8 cellular contexts compared by ENCODE assay signal in genomic region chr10:132539431-132539839, GRCh38. TPM values are rescaled to one million over a fixed set of nuclear protein-coding genes. Genes with fewer than 3 reads are reported as not detected.
A peak's percentile ranks its signal among the peaks of the same experiment; 100 is the strongest.
DNase-seq lines count a peak whose midpoint lies in the region; ATAC-seq and TF ChIP-seq lines count a peak whose summit lies in the region.

No MANE protein-coding gene starts in this region.

- H3K27ac ChIP-seq in gastrocnemius medialis = peak overlapping the region; percentile 86 to 93 (median 90)

- H3K27ac Mint-ChIP-seq in activated CD4-positive, alpha-beta T cell treated with anti-CD3 and anti-CD28 coated beads, Interleukin-2, amount 10 ng/mL, durations not matched to agents 7 days and 5 days = peak overlapping the region; percentile 84

- TF ChIP-seq CTCF in fibroblast of villous mesenchyme (IDR thresholded peaks at IDR 0.05; ENCODE audit: insufficient read depth, low read depth, low read length) (no peak), gastrocnemius medialis (IDR thresholded peaks at IDR 0.05 in 4 of 5, conservative IDR thresholded peaks at IDR 0.05 in 1 of 5) (no peak)

- H3K9me3 Mint-ChIP-seq in activated CD4-positive, alpha-beta T cell treated with anti-CD3 and anti-CD28 coated beads, Interleukin-2, amount 10 ng/mL, durations not matched to agents 7 days and 5 days = no peaks in the 10 kb centered on the region

- POLR2A ChIA-PET in activated CD4-positive, alpha-beta T cell treated with anti-CD3 and anti-CD28 coated beads, Interleukin-2, amount 10 ng/mL, durations not matched to agents 7 days and 5 days (lab: Charles Lee) = interaction anchor here (0.7 kb wide), 1 partner anchor 33 kb away, joined by 3 read pairs; no protein-coding TSS in a partner anchor

- peaks cover 61% of the 10 kb centered on the region in 2 donors for H3K4me1 ChIP-seq in gastrocnemius medialis

- CTCF ChIA-PET in activated CD4-positive, alpha-beta T cell treated with anti-CD3 and anti-CD28 coated beads, Interleukin-2, amount 10 ng/mL, durations not matched to agents 7 days and 5 days (lab: Charles Lee) = interaction anchor here (1.7 kb wide), 1 partner anchor 92 kb away, joined by 4 read pairs; no protein-coding TSS in a partner anchor

- H3K4me3 ChIP-seq in fibroblast of villous mesenchyme (ENCODE audit: low read depth, low read length) (peak overlapping the region; percentile 83), gastrocnemius medialis (peak overlapping the region; percentile 71 to 91 (median 81))

- in situ Hi-C loops in gastrocnemius medialis (cut with MboI; ENCODE audit: low sequenced_read_pairs in 4 of 4) = loop anchor here (10.0 to 25.0 kb wide), 3 partner anchors 95 to 152 kb away; partner anchors contain the start of gene PWWP2B (in 1 of the 4)

- intact Hi-C loops in gastrocnemius medialis (cut with DNase I; ENCODE audit: low total_unique reads) = loop anchor here (1.0 to 5.0 kb wide), 2 partner anchors 75 to 207 kb away; partner anchors contain the start of gene LRRC27

- ATAC-seq in gastrocnemius medialis (peak; percentile 25 to 43), HG02973 (IDR thresholded peaks at IDR 0.05; ENCODE audit: unreplicated experiment) (no peak), HG02759 (IDR thresholded peaks at IDR 0.05; ENCODE audit: unreplicated experiment) (no peak), HG02571 (IDR thresholded peaks at IDR 0.05; ENCODE audit: unreplicated experiment) (no peak)

- peak; percentile 70 to 71 for TF ChIP-seq POLR2A in gastrocnemius medialis (IDR thresholded peaks at IDR 0.05)

- H3K4me3 Mint-ChIP-seq in activated CD4-positive, alpha-beta T cell treated with anti-CD3 and anti-CD28 coated beads, Interleukin-2, amount 10 ng/mL, durations not matched to agents 7 days and 5 days = peak overlapping the region; percentile 89

- H3K27me3 ChIP-seq in gastrocnemius medialis = no peaks in the 10 kb centered on the region

- DNase-seq in ELR (ENCODE audit: low read depth) (peak; percentile 17), fibroblast of villous mesenchyme (ENCODE audit: low read depth) (peak; percentile 18), gastrocnemius medialis (peak; percentile 70 to 81), GM03348 (ENCODE audit: low spot score) (no peak)
- peak; percentile 54 for DNase-seq in activated CD4-positive, alpha-beta T cell treated with anti-CD3 and anti-CD28 coated beads, Interleukin-2, amount 10 ng/mL, durations not matched to agents 7 days and 5 days

- H3K4me1 Mint-ChIP-seq in activated CD4-positive, alpha-beta T cell treated with anti-CD3 and anti-CD28 coated beads, Interleukin-2, amount 10 ng/mL, durations not matched to agents 7 days and 5 days = peaks cover 71% of the 10 kb centered on the region

- no peaks in the 10 kb centered on the region for H3K36me3 ChIP-seq in gastrocnemius medialis

- H3K27me3 Mint-ChIP-seq in activated CD4-positive, alpha-beta T cell treated with anti-CD3 and anti-CD28 coated beads, Interleukin-2, amount 10 ng/mL, durations not matched to agents 7 days and 5 days = peaks cover 5% of the 10 kb centered on the region

- H3K9me3 ChIP-seq in gastrocnemius medialis = no peaks in the 10 kb centered on the region

- peaks cover 10% of the 10 kb centered on the region for H3K36me3 Mint-ChIP-seq in activated CD4-positive, alpha-beta T cell treated with anti-CD3 and anti-CD28 coated beads, Interleukin-2, amount 10 ng/mL, durations not matched to agents 7 days and 5 days (ENCODE audit: low read depth)

RNA-seq across cellular contexts. Expression of gene INPP5A, which starts 1.8 kb away (rescaled TPM):
- 1 to 10 TPM; 9.1 to 9.9 TPM for total RNA-seq in activated CD4-positive, alpha-beta T cell treated with anti-CD3 and anti-CD28 coated beads, Interleukin-2, amount 10 ng/mL, durations not matched to agents 7 days and 5 days
- total RNA-seq in fibroblast of villous mesenchyme (33.2 and 36.7 TPM in 2 replicates), gastrocnemius medialis (100 to 1,000 TPM in 2 of 4 donors, 10 to 100 TPM in 2; 74.9 to 107 (median 92.4) TPM)

Comparison
In these comparisons a context has a peak if more than half of its experiments do, and no peak if none do; other contexts are left out.
1. ATAC-seq: peak in gastrocnemius medialis (2 of 2); none in HG02973 (single experiment), HG02759 (single experiment) and HG02571 (single experiment).